In the genomic region with DNA sequence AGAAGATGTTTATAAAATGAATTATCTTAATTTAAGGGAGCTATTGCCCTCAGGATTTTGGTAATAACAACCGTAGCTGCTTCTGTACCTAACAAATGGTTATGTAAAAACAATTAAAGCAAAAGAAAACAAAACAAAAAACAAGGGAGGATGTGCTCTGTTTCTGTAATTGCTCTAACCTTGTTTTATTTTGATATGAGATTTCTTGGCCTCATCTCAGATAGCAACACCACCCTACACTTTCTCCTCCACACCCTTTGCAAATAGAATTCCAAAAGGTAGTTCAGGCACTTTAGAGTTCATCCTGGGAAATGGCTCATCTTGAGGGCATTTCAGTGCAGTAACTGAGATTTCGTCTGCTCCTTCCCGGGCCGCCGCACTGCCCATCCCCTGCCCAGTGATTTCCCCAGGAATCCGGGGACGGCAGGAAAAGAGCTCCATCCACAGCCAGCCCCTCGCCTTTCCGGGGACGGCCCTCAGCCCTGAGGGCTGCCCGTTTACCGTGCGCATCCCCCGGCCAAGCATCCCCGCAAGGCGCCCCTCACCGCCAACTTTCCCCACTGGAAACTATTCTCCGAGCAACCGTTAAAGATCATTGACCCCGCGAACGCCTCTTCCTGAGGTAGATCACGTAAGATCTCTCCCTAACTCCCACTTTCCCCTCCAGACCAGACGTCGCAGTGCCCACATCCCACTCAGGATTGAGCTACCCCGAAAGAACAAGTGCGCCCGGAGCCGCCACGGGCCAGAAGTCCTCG, we compare ENCODE assay signal across 8 cellular contexts. TPM values are rescaled to one million over a fixed set of nuclear protein-coding genes. Genes with fewer than 3 reads are reported as not detected.
DNase-seq lines count a peak whose midpoint lies in the region; ATAC-seq and TF ChIP-seq lines count a peak whose summit lies in the region.

No MANE protein-coding gene starts in this region.

- peaks cover 11% of the 10 kb centered on the region for H3K79me2 ChIP-seq in parathyroid adenoma

- peak overlapping the region; percentile 89 for H3K4me2 ChIP-seq in parathyroid adenoma (ENCODE audit: low read length)

- H3K27me3 ChIP-seq in cardiac muscle cell (no peaks in the 10 kb centered on the region), parathyroid adenoma (ENCODE audit: control insufficient read depth, insufficient read depth, low read length) (no peaks in the 10 kb centered on the region)

- TF ChIP-seq CTCF in cardiac muscle cell (IDR thresholded peaks at IDR 0.05; ENCODE audit: low read depth, low read length), result no peak
- TF ChIP-seq CTCF in activated B cell treated with CpG ODN at 0.5 μM for 24 hours (IDR thresholded peaks at IDR 0.05), result no peak
- no peak for TF ChIP-seq CTCF in glutamatergic neuron (IDR thresholded peaks at IDR 0.05; ENCODE audit: partially characterized antibody, unreplicated experiment)
- TF ChIP-seq CTCF in parathyroid adenoma (IDR thresholded peaks at IDR 0.05), result no peak

- H3K4me3 ChIP-seq in cardiac muscle cell (peak overlapping the region; percentile 85), parathyroid adenoma (ENCODE audit: low read depth, low read length) (peak overlapping the region; percentile 73)

- ATAC-seq in activated B cell treated with CpG ODN at 0.5 μM for 24 hours (ENCODE audit: low read depth) (no peak), GM19395 (IDR thresholded peaks at IDR 0.05; ENCODE audit: unreplicated experiment) (no peak), GM21737 (IDR thresholded peaks at IDR 0.05; ENCODE audit: unreplicated experiment) (no peak)

- H3K27ac Mint-ChIP-seq in activated B cell treated with CpG ODN at 0.5 μM for 24 hours, result peak overlapping the region; percentile 99
- H3K27ac Mint-ChIP-seq in glutamatergic neuron (ENCODE audit: unreplicated experiment), result peak overlapping the region; percentile 94

- no peaks in the 10 kb centered on the region for H3K9me3 ChIP-seq in cardiac muscle cell (ENCODE audit: low read depth)
- H3K9me3 ChIP-seq in parathyroid adenoma (ENCODE audit: control insufficient read depth, low read length), result no peaks in the 10 kb centered on the region

- no peaks in the 10 kb centered on the region for H3K36me3 ChIP-seq in cardiac muscle cell
- no peaks in the 10 kb centered on the region for H3K36me3 ChIP-seq in parathyroid adenoma (ENCODE audit: control insufficient read depth, insufficient read depth, low read length)

- peaks cover 66% of the 10 kb centered on the region for H3K4me1 Mint-ChIP-seq in activated B cell treated with CpG ODN at 0.5 μM for 24 hours
- peaks cover 14% of the 10 kb centered on the region for H3K4me1 Mint-ChIP-seq in glutamatergic neuron (ENCODE audit: low read depth, unreplicated experiment)

- H3K4me3 Mint-ChIP-seq in activated B cell treated with CpG ODN at 0.5 μM for 24 hours (peak overlapping the region; percentile 99), glutamatergic neuron (ENCODE audit: unreplicated experiment) (peak overlapping the region; percentile 99)

- DNase-seq in cardiac muscle cell (ENCODE audit: low read depth in 1 of 2, low spot score in 1 of 2) (peak; percentile 34 to 37), cardiac septum (ENCODE audit: low spot score) (no peak), activated B cell treated with CpG ODN at 0.5 μM for 24 hours (no peak), glutamatergic neuron (peak; percentile 50)
- no peak for DNase-seq in activated CD4-positive, alpha-beta T cell treated with anti-CD3 and anti-CD28 coated beads for 1 hour

- H3K4me1 ChIP-seq in cardiac muscle cell (ENCODE audit: low read depth) (peaks cover 10% of the 10 kb centered on the region), parathyroid adenoma (no peaks in the 10 kb centered on the region)

- H3K36me3 Mint-ChIP-seq in activated B cell treated with CpG ODN at 0.5 μM for 24 hours (ENCODE audit: low read depth) (peaks cover 36% of the 10 kb centered on the region), glutamatergic neuron (ENCODE audit: unreplicated experiment) (peaks cover 4% of the 10 kb centered on the region)

- intact Hi-C loops in cardiac septum (cut with DNase I), result loop anchor here (2.0 to 5.0 kb wide), 2 partner anchors 80 to 157 kb away; no protein-coding TSS in a partner anchor
- intact Hi-C loops in activated B cell treated with CpG ODN at 0.5 μM for 24 hours (cut with micrococcal nuclease), result loop anchor here (2.0 to 5.0 kb wide), 2 partner anchors 79 to 205 kb away; a partner anchor contains a TSS

- peak overlapping the region; percentile 38 for H2AFZ ChIP-seq in parathyroid adenoma

- H3K9me3 Mint-ChIP-seq in activated B cell treated with CpG ODN at 0.5 μM for 24 hours, result no peaks in the 10 kb centered on the region
- peaks cover 15% of the 10 kb centered on the region for H3K9me3 Mint-ChIP-seq in glutamatergic neuron (ENCODE audit: unreplicated experiment)

- H3K9ac ChIP-seq in parathyroid adenoma, result no peak overlapping the region

- CTCF ChIA-PET in activated B cell treated with CpG ODN at 0.5 μM for 24 hours (lab: Charles Lee), result no interaction called here

- POLR2A ChIA-PET in activated B cell treated with CpG ODN at 0.5 μM for 24 hours (lab: Charles Lee), result interaction anchor here (0.5 to 26.4 kb wide), 11 partner anchors 7 to 153 kb away, joined by 3 to 1209 read pairs (median 10); a partner anchor contains a TSS

- peak overlapping the region; percentile 90 for H3K27ac ChIP-seq in cardiac muscle cell
- no peak overlapping the region for H3K27ac ChIP-seq in parathyroid adenoma

- H3K27me3 Mint-ChIP-seq in activated B cell treated with CpG ODN at 0.5 μM for 24 hours, result no peaks in the 10 kb centered on the region
- peaks cover 16% of the 10 kb centered on the region for H3K27me3 Mint-ChIP-seq in glutamatergic neuron (ENCODE audit: unreplicated experiment)

RNA-seq across cellular contexts. Expression of a gene that starts 1.2 kb away (rescaled TPM):
- 24.2 and 37.9 TPM in 2 replicates for total RNA-seq in cardiac muscle cell
- polyA plus RNA-seq in cardiac muscle cell, result 20.5 and 23.6 TPM in 2 replicates
- total RNA-seq in cardiac septum, result 22.6 TPM
- total RNA-seq in activated B cell treated with CpG ODN at 0.5 μM for 24 hours, result 454 and 501 TPM in 2 replicates
- total RNA-seq in glutamatergic neuron (ENCODE audit: unreplicated experiment), result 80.4 TPM

RNA-seq across cellular contexts. Expression of a gene that starts 11.9 kb away (rescaled TPM):
- total RNA-seq in cardiac muscle cell, result 19.7 and 23.9 TPM in 2 replicates
- polyA plus RNA-seq in cardiac muscle cell, result 12.3 and 15.0 TPM in 2 replicates
- 23.7 TPM for total RNA-seq in cardiac septum
- 17.7 and 19.6 TPM in 2 replicates for total RNA-seq in activated B cell treated with CpG ODN at 0.5 μM for 24 hours
- 48.2 TPM for total RNA-seq in glutamatergic neuron (ENCODE audit: unreplicated experiment)

Comparison
In these comparisons a context has a peak if more than half of its experiments do, and no peak if none do; other contexts are left out.
1. DNase-seq: peak in cardiac muscle cell (2 of 2) and glutamatergic neuron (single experiment); none in cardiac septum (single experiment), activated B cell treated with CpG ODN at 0.5 μM for 24 hours (single experiment) and activated CD4-positive, alpha-beta T cell treated with anti-CD3 and anti-CD28 coated beads for 1 hour (single experiment).